In genomic region chr10:34638405-34639054, GRCh38 we compare ENCODE assay signal across 8 cellular contexts.
A peak's percentile ranks its signal among the peaks of the same experiment; 100 is the strongest.
DNase-seq lines count a peak whose midpoint lies in the region; ATAC-seq, FAIRE-seq and TF ChIP-seq lines count a peak whose summit lies in the region.

No MANE protein-coding gene starts in this region.

- intact Hi-C loops in endothelial cell of umbilical vein (cut with micrococcal nuclease) = loop anchor here (1.0 to 10.0 kb wide), 9 partner anchors 112 to 1844 kb away; partner anchors contain the start of gene NRP1

- H3K4me1 ChIP-seq in endothelial cell of umbilical vein (ENCODE audit: control insufficient read depth, extremely low read depth, insufficient read depth, low read length) = peaks cover 4% of the 10 kb centered on the region

- peak; percentile 79 for FAIRE-seq in endothelial cell of umbilical vein (lab: Jason Lieb, UNC)

- no peak overlapping the region for H2AFZ ChIP-seq in endothelial cell of umbilical vein (ENCODE audit: low read depth, low read length)

- H3K79me2 ChIP-seq in endothelial cell of umbilical vein (ENCODE audit: control insufficient read depth, insufficient read depth, low read length) = no peaks in the 10 kb centered on the region

- dilution Hi-C loops in endothelial cell of umbilical vein (cut with MboI; ENCODE audit: extremely low pct_ligation_motif_present, low sequenced_read_pairs) = no loop called here

- DNase-seq in DMS79 treated with DMSO at 0.1 percent for 48 hours (lab: John Stamatoyannopoulos, UW) = peak; percentile 15
- DNase-seq in DMS79 (lab: John Stamatoyannopoulos, UW) = no peak
- peak; percentile 48 for DNase-seq in NCI-H774 (lab: John Stamatoyannopoulos, UW)
- peak; percentile 23 to 55 (median 40) for DNase-seq in activated CD8-positive, alpha-beta memory T cell treated with anti-CD3 and anti-CD28 coated beads for 48 hours (ENCODE audit: low read depth in 2 of 3, low spot score in 2 of 3)
- DNase-seq in endothelial cell of umbilical vein (ENCODE audit: low read depth, low spot score) = peak; percentile 88
- peak; percentile 82 for DNase-seq in myocyte (ENCODE audit: low read depth)
- DNase-seq in stimulated activated CD8-positive, alpha-beta memory T cell treated with anti-CD3 and anti-CD28 coated beads, Interleukin-7, amount 100 ng/mL, for 24 hours (ENCODE audit: low read depth) = peak; percentile 54

- H3K27ac ChIP-seq in endothelial cell of umbilical vein (ENCODE audit: insufficient read depth, low read depth, low read length) = no peak overlapping the region

- POLR2A ChIA-PET in endothelial cell of umbilical vein (lab: Charles Lee) = no interaction called here

- no peak overlapping the region for H3K9ac ChIP-seq in endothelial cell of umbilical vein (replicated peaks; ENCODE audit: extremely low read depth, insufficient read depth, low read length)

- no peak overlapping the region for H3K4me3 ChIP-seq in endothelial cell of umbilical vein (replicated peaks in 1 of 3; ENCODE audit: insufficient read depth in 1 of 3, low read depth in 1 of 3, low read length in 3 of 3)

- TF ChIP-seq CTCF in endothelial cell of umbilical vein (IDR thresholded peaks at IDR 0.05; ENCODE audit: extremely low read depth in 1 of 2, insufficient read depth in 1 of 2, low read depth in 1 of 2, low read length in 2 of 2) = peak; percentile 81 to 89

- ATAC-seq in HG03280 (IDR thresholded peaks at IDR 0.05; ENCODE audit: unreplicated experiment) = peak; percentile 40

- H3K36me3 ChIP-seq in endothelial cell of umbilical vein (ENCODE audit: control insufficient read depth in 2 of 2, extremely low read depth in 1 of 2, insufficient read depth in 2 of 2, low read length in 2 of 2) = no peaks in the 10 kb centered on the region

- H3K9me1 ChIP-seq in endothelial cell of umbilical vein (replicated peaks; ENCODE audit: control insufficient read depth, extremely low read depth, insufficient read depth, low read length) = no peaks in the 10 kb centered on the region

- no TSS peak for BruUV-seq in endothelial cell of umbilical vein (replicated peaks; lab: Mats Ljungman, UMichigan)

- no peaks in the 10 kb centered on the region for H3K27me3 ChIP-seq in endothelial cell of umbilical vein (ENCODE audit: control insufficient read depth in 2 of 2, insufficient read depth in 2 of 2, low read length in 2 of 2)

- H3K4me2 ChIP-seq in endothelial cell of umbilical vein (ENCODE audit: insufficient read depth, low read length) = no peak overlapping the region

- CTCF ChIA-PET in endothelial cell of umbilical vein (lab: Charles Lee) = interaction anchor here (0.6 to 3.7 kb wide), 55 partner anchors 9 to 1629 kb away, joined by 3 to 109 read pairs (median 3); partner anchors contain the start of gene NRP1

- TF ChIP-seq POLR2A in endothelial cell of umbilical vein (IDR thresholded peaks at IDR 0.05; ENCODE audit: low read depth, low read length) = no peak

- H3K9me3 ChIP-seq in endothelial cell of umbilical vein (replicated peaks; ENCODE audit: control insufficient read depth, insufficient read depth, low read length) = no peaks in the 10 kb centered on the region

- no peaks in the 10 kb centered on the region for H4K20me1 ChIP-seq in endothelial cell of umbilical vein (replicated peaks; ENCODE audit: control insufficient read depth, extremely low read depth, insufficient read depth, low read length)

TF ChIP-seq in endothelial cell of umbilical vein, 7 proteins besides CTCF, POLR2A, EP300 and RAD21:
- TF ChIP-seq EZH2 (IDR thresholded peaks at IDR 0.05; ENCODE audit: borderline replicate concordance, low read depth, low read length, severe bottlenecking) = no peak
- no peak for TF ChIP-seq POLR2AphosphoS5 (IDR thresholded peaks at IDR 0.05; ENCODE audit: insufficient read depth, low read depth, low read length)
- no peak for TF ChIP-seq JUN (IDR thresholded peaks at IDR 0.05; ENCODE audit: borderline replicate concordance, insufficient read depth, insufficient read length, low read depth)
TF ChIP-seq in endothelial cell of umbilical vein: peak in this region for 0.
